In the genomic region with DNA sequence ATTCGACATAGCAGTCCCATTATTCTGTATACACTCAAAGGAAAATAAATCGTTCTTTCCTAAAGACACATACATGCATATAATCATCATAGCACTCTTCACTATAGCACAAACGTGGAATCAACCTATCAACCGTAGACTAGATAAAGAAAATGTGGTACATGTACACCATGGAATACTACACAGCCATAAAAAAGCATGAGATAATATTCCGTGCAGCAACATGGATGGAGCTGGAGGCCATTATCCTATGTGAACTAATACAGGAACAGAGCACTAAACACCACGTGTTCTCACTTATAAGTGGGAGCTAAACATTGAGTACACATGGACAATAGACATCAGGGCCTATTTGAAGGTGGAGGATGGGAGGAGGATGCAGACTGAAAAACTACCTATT, we compare ENCODE assay signal across 20 cellular contexts.
"Had no signal": no experiment of that assay in that cellular context is flagged by ENCODE, and none has a peak within 500 bp of the region (broad histone marks: within the 10 kb centered on the region; RNA-seq: fewer than 3 reads in every experiment).

No MANE protein-coding gene starts in this region.

- H3K9ac ChIP-seq: KMS-11 had no signal

- H3K36me3 ChIP-seq: SJSA1 had no signal

- H3K9me3 ChIP-seq: SJSA1 had no signal

- DNase-seq: Kasumi-1, MM.1S, NCI-H1092 treated with DMSO at 0.1 percent for 48 hours, NCI-H1436, NCI-H187, NCI-H2029, NCI-H2081 treated with DMSO at 0.1 percent for 48 hours, NCI-H2171, NCI-H226, NCI-H446, NCI-H510A, NCI-H524 treated with DMSO at 0.1 percent for 48 hours, NCI-H69, NCI-H774, PC-3, Right ventricle myocardium superior, SIG-M5 had no signal

- H3K27me3 ChIP-seq: SJSA1 had no signal

- H3K4me3 ChIP-seq: SJSA1, SK-N-MC had no signal

- H3K27ac ChIP-seq: KMS-11, SK-N-MC had no signal

- H3K4me2 ChIP-seq: KMS-11 had no signal
